In genomic region chr1:234928642-234929041, GRCh38 we compare ENCODE assay signal across 15 cellular contexts.
A peak's percentile ranks its signal among the peaks of the same experiment; 100 is the strongest.
DNase-seq lines count a peak whose midpoint lies in the region; TF ChIP-seq lines count a peak whose summit lies in the region.
"Had no signal": no experiment of that assay in that cellular context is flagged by ENCODE, and none has a peak within 500 bp of the region (broad histone marks: within the 10 kb centered on the region; RNA-seq: fewer than 3 reads in every experiment).

No MANE protein-coding gene starts in this region.

- H4K8ac ChIP-seq in trophoblast cell (ENCODE audit: low read depth, low read length): peak overlapping the region; percentile 13

- H3K27ac ChIP-seq in trophoblast cell (ENCODE audit: low read depth, low read length): no peak overlapping the region
- H3K27ac ChIP-seq: esophagus squamous epithelium had no signal

- no peak overlapping the region for H3K9ac ChIP-seq in trophoblast cell (ENCODE audit: low read length)

- no peak overlapping the region for H3K18ac ChIP-seq in trophoblast cell (ENCODE audit: low read length)

- no peak overlapping the region for H3K4me3 ChIP-seq in trophoblast cell (ENCODE audit: low read depth, low read length)
- H3K4me3 ChIP-seq: esophagus squamous epithelium had no signal

- H3K9me3 Mint-ChIP-seq in activated CD4-positive, alpha-beta memory T cell treated with anti-CD3 and anti-CD28 coated beads for 36 hours: no peaks in the 10 kb centered on the region
- H3K9me3 Mint-ChIP-seq in activated CD4-positive, alpha-beta memory T cell treated with anti-CD3 and anti-CD28 coated beads, Interleukin-2, amount 10 ng/mL, durations not matched to agents 7 days and 5 days: no peaks in the 10 kb centered on the region
- H3K9me3 Mint-ChIP-seq in activated T-helper 2 cell treated with anti-CD3 and anti-CD28 coated beads, Interferon-gamma antibody, Interleukin-2, Interleukin-4, amounts not matched to agents 10 μg/mL and 5 μg/mL and 100 μg/mL, durations not matched to agents 14 hours and 24 hours and 36 hours: no peaks in the 10 kb centered on the region
- peaks cover 0 to 2% (median 0%) of the 10 kb centered on the region in 7 donors for H3K9me3 Mint-ChIP-seq in CD14-positive monocyte
- H3K9me3 Mint-ChIP-seq: T-cell had no signal

- H3K27me3 ChIP-seq in trophoblast cell (ENCODE audit: insufficient read depth, low read length): no peaks in the 10 kb centered on the region
- H3K27me3 ChIP-seq: esophagus squamous epithelium had no signal

- H4K12ac ChIP-seq in trophoblast cell (ENCODE audit: low read depth, low read length): no peak overlapping the region

- H3K4me1 Mint-ChIP-seq in activated CD4-positive, alpha-beta memory T cell treated with anti-CD3 and anti-CD28 coated beads for 36 hours (ENCODE audit: low read depth): peaks cover 69% of the 10 kb centered on the region
- H3K4me1 Mint-ChIP-seq in activated CD4-positive, alpha-beta memory T cell treated with anti-CD3 and anti-CD28 coated beads, Interleukin-2, amount 10 ng/mL, durations not matched to agents 7 days and 5 days: peaks cover 54% of the 10 kb centered on the region
- peaks cover 75% of the 10 kb centered on the region for H3K4me1 Mint-ChIP-seq in activated T-helper 2 cell treated with anti-CD3 and anti-CD28 coated beads, Interferon-gamma antibody, Interleukin-2, Interleukin-4, amounts not matched to agents 10 μg/mL and 5 μg/mL and 100 μg/mL, durations not matched to agents 14 hours and 24 hours and 36 hours (ENCODE audit: low read depth)
- peaks cover 76% of the 10 kb centered on the region for H3K4me1 Mint-ChIP-seq in CD14-positive monocyte

- peak overlapping the region; percentile 58 for H2BK12ac ChIP-seq in trophoblast cell (ENCODE audit: low read length)

- no peak for TF ChIP-seq CTCF in CD14-positive monocyte (IDR thresholded peaks at IDR 0.05)

- H2AFZ ChIP-seq in trophoblast cell (ENCODE audit: insufficient read depth, low read length, poor library complexity): no peak overlapping the region

- CTCF ChIA-PET in activated CD4-positive, alpha-beta memory T cell treated with anti-CD3 and anti-CD28 coated beads for 36 hours (lab: Charles Lee): no interaction called here
- CTCF ChIA-PET in activated CD4-positive, alpha-beta memory T cell treated with anti-CD3 and anti-CD28 coated beads, Interleukin-2, amount 10 ng/mL, durations not matched to agents 7 days and 5 days (lab: Charles Lee): interaction anchor here (1.6 kb wide), 1 partner anchor 316 kb away, joined by 3 read pairs; no protein-coding TSS in a partner anchor

- H3K4me2 ChIP-seq in trophoblast cell (ENCODE audit: low read length): no peak overlapping the region

- H3K36me3 ChIP-seq in trophoblast cell (ENCODE audit: control insufficient read depth in 1 of 2, insufficient read depth in 2 of 2, low read length in 2 of 2): no peaks in the 10 kb centered on the region
- H3K36me3 ChIP-seq: esophagus squamous epithelium had no signal

- H3K36me3 Mint-ChIP-seq in activated CD4-positive, alpha-beta memory T cell treated with anti-CD3 and anti-CD28 coated beads for 36 hours: peaks cover 2% of the 10 kb centered on the region
- no peaks in the 10 kb centered on the region for H3K36me3 Mint-ChIP-seq in activated CD4-positive, alpha-beta memory T cell treated with anti-CD3 and anti-CD28 coated beads, Interleukin-2, amount 10 ng/mL, durations not matched to agents 7 days and 5 days (ENCODE audit: low read depth)
- H3K36me3 Mint-ChIP-seq in activated T-helper 2 cell treated with anti-CD3 and anti-CD28 coated beads, Interferon-gamma antibody, Interleukin-2, Interleukin-4, amounts not matched to agents 10 μg/mL and 5 μg/mL and 100 μg/mL, durations not matched to agents 14 hours and 24 hours and 36 hours (ENCODE audit: low read depth): peaks cover 6% of the 10 kb centered on the region
- H3K36me3 Mint-ChIP-seq in CD14-positive monocyte: peaks cover 7% of the 10 kb centered on the region in 2 donors
- H3K36me3 Mint-ChIP-seq: T-cell had no signal

- H4K91ac ChIP-seq in trophoblast cell (ENCODE audit: low read depth, low read length): peak overlapping the region; percentile 52

- no CpG with 5 or more reads among the region's 5 CpGs for WGBS in trophoblast cell (ENCODE audit: extremely low coverage, insufficient coverage, insufficient read length)

- peaks cover 2% of the 10 kb centered on the region for H3K79me2 ChIP-seq in trophoblast cell (ENCODE audit: control insufficient read depth, insufficient read depth, low read length, poor library complexity)

- peak; percentile 7 for DNase-seq in activated CD4-positive, alpha-beta memory T cell treated with anti-CD3 and anti-CD28 coated beads for 36 hours
- DNase-seq in activated CD4-positive, alpha-beta memory T cell treated with anti-CD3 and anti-CD28 coated beads, Interleukin-2, amount 10 ng/mL, durations not matched to agents 7 days and 5 days: no peak
- DNase-seq in NCI-H146 (lab: John Stamatoyannopoulos, UW) (peak; percentile 83), trophoblast cell (no peak), SHP77 treated with DMSO at 0.1 percent for 48 hours (lab: John Stamatoyannopoulos, UW) (no peak), DMS153 (lab: John Stamatoyannopoulos, UW) (no peak), CD14-positive monocyte (ENCODE audit: low spot score) (no peak)
- DNase-seq in activated T-helper 2 cell treated with anti-CD3 and anti-CD28 coated beads, Interferon-gamma antibody, Interleukin-2, Interleukin-4, amounts not matched to agents 10 μg/mL and 5 μg/mL and 100 μg/mL, durations not matched to agents 14 hours and 24 hours and 36 hours (ENCODE audit: low spot score): no peak
- DNase-seq: esophagus squamous epithelium; mesendoderm; NCI-H1105 treated with DMSO at 0.1 percent for 48 hours; NCI-H446 treated with DMSO at 0.1 percent for 48 hours; occipital lobe; stimulated activated CD4-positive, alpha-beta T cell treated with anti-CD3 and anti-CD28 coated beads, Interleukin-4, amount 100 ng/mL, for 24 hours had no signal

- peaks cover 16 to 23% of the 10 kb centered on the region in 2 experiments for H3K4me1 ChIP-seq in trophoblast cell (ENCODE audit: control insufficient read depth in 1 of 2, insufficient read depth in 2 of 2, low read length in 2 of 2)

- no peaks in the 10 kb centered on the region for H3K27me3 Mint-ChIP-seq in activated CD4-positive, alpha-beta memory T cell treated with anti-CD3 and anti-CD28 coated beads for 36 hours
- no peaks in the 10 kb centered on the region for H3K27me3 Mint-ChIP-seq in activated CD4-positive, alpha-beta memory T cell treated with anti-CD3 and anti-CD28 coated beads, Interleukin-2, amount 10 ng/mL, durations not matched to agents 7 days and 5 days
- no peaks in the 10 kb centered on the region for H3K27me3 Mint-ChIP-seq in activated T-helper 2 cell treated with anti-CD3 and anti-CD28 coated beads, Interferon-gamma antibody, Interleukin-2, Interleukin-4, amounts not matched to agents 10 μg/mL and 5 μg/mL and 100 μg/mL, durations not matched to agents 14 hours and 24 hours and 36 hours (ENCODE audit: low read depth)
- peaks cover 0 to 6% (median 1%) of the 10 kb centered on the region in 3 donors for H3K27me3 Mint-ChIP-seq in CD14-positive monocyte (ENCODE audit: low read depth in 3 of 3)
- H3K27me3 Mint-ChIP-seq: T-cell had no signal

- no peak overlapping the region for H3K23ac ChIP-seq in trophoblast cell (ENCODE audit: low read length)

- peak overlapping the region; percentile 11 for H3K14ac ChIP-seq in trophoblast cell (ENCODE audit: low read length)

- H2BK5ac ChIP-seq in trophoblast cell (ENCODE audit: low read depth, low read length, poor library complexity): peak overlapping the region; percentile 20

- H3K9me3 ChIP-seq in trophoblast cell (ENCODE audit: insufficient read depth, low read depth, low read length): no peaks in the 10 kb centered on the region
- H3K9me3 ChIP-seq: esophagus squamous epithelium had no signal

- H3K4me3 Mint-ChIP-seq in activated CD4-positive, alpha-beta memory T cell treated with anti-CD3 and anti-CD28 coated beads for 36 hours: no peak overlapping the region
- no peak overlapping the region for H3K4me3 Mint-ChIP-seq in activated CD4-positive, alpha-beta memory T cell treated with anti-CD3 and anti-CD28 coated beads, Interleukin-2, amount 10 ng/mL, durations not matched to agents 7 days and 5 days
- no peak overlapping the region for H3K4me3 Mint-ChIP-seq in activated T-helper 2 cell treated with anti-CD3 and anti-CD28 coated beads, Interferon-gamma antibody, Interleukin-2, Interleukin-4, amounts not matched to agents 10 μg/mL and 5 μg/mL and 100 μg/mL, durations not matched to agents 14 hours and 24 hours and 36 hours (ENCODE audit: low read depth)
- no peak overlapping the region for H3K4me3 Mint-ChIP-seq in CD14-positive monocyte

- no peak overlapping the region for H3K27ac Mint-ChIP-seq in activated CD4-positive, alpha-beta memory T cell treated with anti-CD3 and anti-CD28 coated beads for 36 hours
- no peak overlapping the region for H3K27ac Mint-ChIP-seq in activated CD4-positive, alpha-beta memory T cell treated with anti-CD3 and anti-CD28 coated beads, Interleukin-2, amount 10 ng/mL, durations not matched to agents 7 days and 5 days
- peak overlapping the region; percentile 72 for H3K27ac Mint-ChIP-seq in activated T-helper 2 cell treated with anti-CD3 and anti-CD28 coated beads, Interferon-gamma antibody, Interleukin-2, Interleukin-4, amounts not matched to agents 10 μg/mL and 5 μg/mL and 100 μg/mL, durations not matched to agents 14 hours and 24 hours and 36 hours
- peak overlapping the region in 2 of 7 donors; percentile 66 to 79 for H3K27ac Mint-ChIP-seq in CD14-positive monocyte

- no peak overlapping the region for H3K4ac ChIP-seq in trophoblast cell (ENCODE audit: low read depth, low read length)

- H2BK120ac ChIP-seq in trophoblast cell (ENCODE audit: insufficient read depth, low read length, poor library complexity): peak overlapping the region; percentile 38

- intact Hi-C loops in activated CD4-positive, alpha-beta memory T cell treated with anti-CD3 and anti-CD28 coated beads for 36 hours (cut with micrococcal nuclease): loop anchor here (5.0 kb wide), 1 partner anchor 156 kb away; no protein-coding TSS in a partner anchor
- intact Hi-C loops in activated T-helper 2 cell treated with anti-CD3 and anti-CD28 coated beads, Interferon-gamma antibody, Interleukin-2, Interleukin-4, amounts not matched to agents 10 μg/mL and 5 μg/mL and 100 μg/mL, durations not matched to agents 14 hours and 24 hours and 36 hours (cut with micrococcal nuclease): no loop called here
- intact Hi-C loops in CD14-positive monocyte (cut with micrococcal nuclease): no loop called here

- POLR2A ChIA-PET in activated CD4-positive, alpha-beta memory T cell treated with anti-CD3 and anti-CD28 coated beads for 36 hours (lab: Charles Lee): interaction anchor here (0.6 to 1.4 kb wide), 4 partner anchors 49 to 83 kb away, joined by 3 to 4 read pairs (median 4); no protein-coding TSS in a partner anchor
- POLR2A ChIA-PET in activated CD4-positive, alpha-beta memory T cell treated with anti-CD3 and anti-CD28 coated beads, Interleukin-2, amount 10 ng/mL, durations not matched to agents 7 days and 5 days (lab: Charles Lee): interaction anchor here (1.0 to 3.4 kb wide), 4 partner anchors 26 to 319 kb away, joined by 4 to 28 read pairs (median 5); partner anchors contain the start of gene IRF2BP2

- H2AK5ac ChIP-seq in trophoblast cell (ENCODE audit: low read length): peak overlapping the region; percentile 50

- peaks cover 29% of the 10 kb centered on the region for H3K79me1 ChIP-seq in trophoblast cell (ENCODE audit: low read length)

Comparison
In these comparisons a context has a peak if more than half of its experiments do, and no peak if none do; other contexts are left out.
1. DNase-seq: peak in activated CD4-positive, alpha-beta memory T cell treated with anti-CD3 and anti-CD28 coated beads for 36 hours (single experiment) and NCI-H146 (single experiment); none in activated CD4-positive, alpha-beta memory T cell treated with anti-CD3 and anti-CD28 coated beads, Interleukin-2, amount 10 ng/mL, durations not matched to agents 7 days and 5 days (single experiment), activated T-helper 2 cell treated with anti-CD3 and anti-CD28 coated beads, Interferon-gamma antibody, Interleukin-2, Interleukin-4, amounts not matched to agents 10 μg/mL and 5 μg/mL and 100 μg/mL, durations not matched to agents 14 hours and 24 hours and 36 hours (single experiment), trophoblast cell (0 of 2), SHP77 treated with DMSO at 0.1 percent for 48 hours (single experiment), DMS153 (single experiment) and CD14-positive monocyte (single experiment).